17 cellular contexts compared by ENCODE assay signal in the genomic region with DNA sequence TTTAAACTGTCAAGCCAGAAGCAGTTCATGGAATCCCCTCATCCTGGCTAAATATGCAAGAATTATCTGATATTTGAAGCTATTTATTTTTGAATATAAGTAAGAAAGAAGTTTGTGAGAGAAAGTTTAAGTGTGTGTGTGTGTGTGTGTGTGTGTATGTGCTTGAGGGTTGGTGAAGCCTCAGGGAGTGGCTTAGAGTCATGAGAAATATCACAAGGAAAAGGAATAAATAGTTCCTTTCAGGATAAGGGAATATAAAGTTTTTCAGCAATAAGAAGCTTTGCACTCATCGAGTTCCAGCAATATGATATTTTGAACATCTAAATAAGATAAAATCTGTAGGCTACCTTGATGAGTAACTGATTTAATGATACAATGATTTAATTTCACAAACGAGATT.
DNase-seq lines count a peak whose midpoint lies in the region; ATAC-seq and TF ChIP-seq lines count a peak whose summit lies in the region.
"Had no signal": no experiment of that assay in that cellular context is flagged by ENCODE, and none has a peak within 500 bp of the region (broad histone marks: within the 10 kb centered on the region; RNA-seq: fewer than 3 reads in every experiment).

No MANE protein-coding gene starts in this region.

- no peak for TF ChIP-seq CTCF in sigmoid colon (IDR thresholded peaks at IDR 0.05)

- TF ChIP-seq POLR2A in sigmoid colon (IDR thresholded peaks at IDR 0.05), result no peak

- H3K4me3 ChIP-seq in muscle layer of colon (ENCODE audit: low read depth in 1 of 2, low read length in 2 of 2), result no peak overlapping the region
- no peak overlapping the region for H3K4me3 ChIP-seq in sigmoid colon
- H3K4me3 ChIP-seq: BLaER1 treated with 17β-estradiol and CSF1 and Interleukin-3, amounts not matched to agents 10 nM and 100 nM; GM12878 had no signal

- H3K9me3 ChIP-seq in muscle layer of colon (ENCODE audit: low read length), result no peaks in the 10 kb centered on the region
- H3K9me3 ChIP-seq in sigmoid colon, result no peaks in the 10 kb centered on the region
- H3K9me3 ChIP-seq: BLaER1 treated with 17β-estradiol and CSF1 and Interleukin-3, amounts not matched to agents 10 nM and 100 nM had no signal

- no peak for ATAC-seq in HG03469 (IDR thresholded peaks at IDR 0.05; ENCODE audit: unreplicated experiment)
- no peak for ATAC-seq in left colon
- ATAC-seq: CD8-positive, alpha-beta T cell; GM12878; HepG2 had no signal

- H3K9ac ChIP-seq in muscle layer of colon (ENCODE audit: low read length), result no peak overlapping the region
- H3K9ac ChIP-seq: BLaER1 treated with 17β-estradiol and CSF1 and Interleukin-3, amounts not matched to agents 10 nM and 100 nM had no signal

- peaks cover 54% of the 10 kb centered on the region for H3K4me1 ChIP-seq in muscle layer of colon (ENCODE audit: insufficient read depth, low read length)
- H3K4me1 ChIP-seq in sigmoid colon, result peaks cover 0 to 56% (median 44%) of the 10 kb centered on the region in 4 donors
- H3K4me1 ChIP-seq: BLaER1 treated with 17β-estradiol and CSF1 and Interleukin-3, amounts not matched to agents 10 nM and 100 nM had no signal

- intact Hi-C loops in sigmoid colon (cut with DNase I), result loop anchor here (5.0 kb wide), 2 partner anchors 92 to 1053 kb away; no protein-coding TSS in a partner anchor
- intact Hi-C loops in left colon (cut with DNase I, micrococcal nuclease), result no loop called here

- peak overlapping the region; percentile 74 for H3K27ac ChIP-seq in muscle layer of colon (ENCODE audit: low read depth, low read length)
- peak overlapping the region; percentile 1 to 77 (median 68) for H3K27ac ChIP-seq in sigmoid colon
- H3K27ac ChIP-seq: BLaER1 treated with 17β-estradiol and CSF1 and Interleukin-3, amounts not matched to agents 10 nM and 100 nM had no signal

- H3K27me3 ChIP-seq in muscle layer of colon (ENCODE audit: control insufficient read depth in 1 of 2, insufficient read depth in 2 of 2, low read length in 2 of 2), result no peaks in the 10 kb centered on the region
- H3K27me3 ChIP-seq in sigmoid colon, result no peaks in the 10 kb centered on the region
- H3K27me3 ChIP-seq: BLaER1 treated with 17β-estradiol and CSF1 and Interleukin-3, amounts not matched to agents 10 nM and 100 nM had no signal

- TF ChIP-seq EP300 in sigmoid colon (IDR thresholded peaks at IDR 0.05), result no peak

- DNase-seq in epidermal melanocyte (ENCODE audit: insufficient read length, low spot score), result peak; percentile 71
- no peak for DNase-seq in sigmoid colon
- DNase-seq in SK-N-DZ (ENCODE audit: low spot score), result no peak
- DNase-seq in left colon, result no peak
- DNase-seq in NCI-H226, result no peak
- DNase-seq: CD8-positive, alpha-beta T cell; COR-L47; DMS 273 treated with DMSO at 0.1 percent for 48 hours; DMS53; DND-41; EL; H9 had no signal

- 58 to 75% methylated on average over 2 of the region's 2 CpGs for WGBS in sigmoid colon, 2 donors

- H3K36me3 ChIP-seq in muscle layer of colon (ENCODE audit: insufficient read depth, low read length) (no peaks in the 10 kb centered on the region), sigmoid colon (no peaks in the 10 kb centered on the region)
- H3K36me3 ChIP-seq: BLaER1 treated with 17β-estradiol and CSF1 and Interleukin-3, amounts not matched to agents 10 nM and 100 nM had no signal
